Comparison of ENCODE assay signal across 29 cellular contexts in the genomic region with DNA sequence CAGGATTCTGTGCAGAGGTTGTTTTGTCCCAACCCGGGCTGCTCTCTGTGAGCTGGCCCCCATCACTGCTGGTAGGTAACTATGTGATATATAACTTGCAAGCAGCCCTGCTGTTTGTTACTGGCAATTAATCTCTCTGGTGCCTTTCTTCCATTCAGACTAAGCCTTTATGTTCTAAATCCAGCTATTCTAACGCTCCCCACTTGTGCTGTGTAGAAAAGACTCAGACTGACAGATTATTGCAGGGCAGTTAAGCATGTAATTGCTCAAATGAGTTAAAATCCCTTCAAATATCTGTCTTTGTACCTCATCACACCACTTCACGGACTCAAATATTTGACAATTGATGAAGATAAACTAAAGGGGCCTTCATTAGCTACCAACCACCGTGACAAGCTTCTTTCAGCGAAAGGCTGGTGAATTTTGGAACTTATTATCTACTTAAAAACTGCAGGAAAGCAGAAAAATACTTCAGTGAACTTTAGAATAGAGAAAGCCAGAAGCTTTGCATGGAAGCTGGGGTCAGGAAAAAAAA.
"Had no signal": no experiment of that assay in that cellular context is flagged by ENCODE, and none has a peak within 500 bp of the region (broad histone marks: within the 10 kb centered on the region; RNA-seq: fewer than 3 reads in every experiment).

No MANE protein-coding gene starts in this region.

- H3K4me3 ChIP-seq: adrenal gland, body of pancreas, gastroesophageal sphincter, right lobe of liver, skin epidermis, thoracic aorta had no signal

- H3K27me3 ChIP-seq: adrenal gland, body of pancreas, gastroesophageal sphincter, right lobe of liver had no signal

- DNase-seq: activated CD4-positive, alpha-beta memory T cell treated with anti-CD3 and anti-CD28 coated beads for 36 hours; activated CD4-positive, alpha-beta T cell treated with anti-CD3 and anti-CD28 coated beads for 48 hours; activated CD8-positive, alpha-beta memory T cell treated with anti-CD3 and anti-CD28 coated beads, Interleukin-2, amount 50 U/mL, for 4 hours; activated effector memory CD4-positive, alpha-beta T cell treated with anti-CD3 and anti-CD28 coated beads, Interleukin-2, amount 50 U/mL, for 16 hours; activated naive CD4-positive, alpha-beta T cell treated with anti-CD3 and anti-CD28 coated beads for 36 hours; activated naive CD8-positive, alpha-beta T cell treated with anti-CD3 and anti-CD28 coated beads for 36 hours; activated T-cell treated with anti-CD3 and anti-CD28 coated beads, Interleukin-2, amount 50 U/mL, for 1 hour; adrenal gland; aorta; body of pancreas; effector memory CD8-positive, alpha-beta T cell; hippocampal formation; left colon; naive B cell; nephron progenitor cell; posterior cingulate gyrus; right lobe of liver; stimulated activated CD4-positive, alpha-beta T cell treated with anti-CD3 and anti-CD28 coated beads, Interleukin-12 subunit alpha, Interleukin-12 subunit beta, amount 100 ng/mL, for 4 hours; stimulated activated CD4-positive, alpha-beta T cell treated with anti-CD3 and anti-CD28 coated beads, Interleukin-4, amount 100 ng/mL, for 1 hour; T-cell; trophoblast cell had no signal

- H3K9me3 ChIP-seq: adrenal gland, body of pancreas, gastroesophageal sphincter, right lobe of liver, thoracic aorta had no signal

- H3K9me3 Mint-ChIP-seq: activated CD4-positive, alpha-beta memory T cell treated with anti-CD3 and anti-CD28 coated beads for 36 hours; activated naive CD4-positive, alpha-beta T cell treated with anti-CD3 and anti-CD28 coated beads for 36 hours; activated T-helper 1 cell treated with anti-CD3 and anti-CD28 coated beads, Interleukin-12 subunit alpha, Interleukin-12 subunit beta, Interleukin-2, Interleukin-4 antibody, amounts not matched to agents 30 ng/mL and 10 ng/mL and 1 ng/mL, durations not matched to agents 14 hours and 24 hours and 36 hours; mesothelial cell of epicardium; nephron progenitor cell had no signal

- H3K36me3 ChIP-seq: adrenal gland, gastroesophageal sphincter, right lobe of liver, thoracic aorta had no signal

- H3K4me1 ChIP-seq: adrenal gland, body of pancreas, gastroesophageal sphincter, right lobe of liver had no signal

- H3K36me3 Mint-ChIP-seq: activated CD4-positive, alpha-beta memory T cell treated with anti-CD3 and anti-CD28 coated beads for 36 hours; activated naive CD8-positive, alpha-beta T cell treated with anti-CD3 and anti-CD28 coated beads for 36 hours; mesothelial cell of epicardium; naive B cell; T-cell had no signal

- H3K4me3 Mint-ChIP-seq: activated CD4-positive, alpha-beta memory T cell treated with anti-CD3 and anti-CD28 coated beads for 36 hours; activated naive CD4-positive, alpha-beta T cell treated with anti-CD3 and anti-CD28 coated beads for 36 hours; activated naive CD8-positive, alpha-beta T cell treated with anti-CD3 and anti-CD28 coated beads for 36 hours; activated T-helper 1 cell treated with anti-CD3 and anti-CD28 coated beads, Interleukin-12 subunit alpha, Interleukin-12 subunit beta, Interleukin-2, Interleukin-4 antibody, amounts not matched to agents 30 ng/mL and 10 ng/mL and 1 ng/mL, durations not matched to agents 14 hours and 24 hours and 36 hours; effector memory CD8-positive, alpha-beta T cell; mesothelial cell of epicardium; naive B cell; nephron progenitor cell; stimulated activated naive CD8-positive, alpha-beta T cell treated with anti-CD3 and anti-CD28 coated beads, Interleukin-15, Interleukin-2, amounts not matched to agents 100 ng/mL and 50 ng/mL, for 24 hours; T-cell had no signal

- ATAC-seq: activated CD4-positive, CD25-positive, alpha-beta regulatory T cell treated with anti-CD3 and anti-CD28 coated beads, Interleukin-2, amount 50 U/mL, for 24 hours; body of pancreas; effector memory CD8-positive, alpha-beta T cell; gastroesophageal sphincter; left colon; right lobe of liver; T-cell had no signal

- H3K27me3 Mint-ChIP-seq: activated CD4-positive, alpha-beta memory T cell treated with anti-CD3 and anti-CD28 coated beads for 36 hours; effector memory CD8-positive, alpha-beta T cell; naive B cell had no signal

- H3K27ac Mint-ChIP-seq: activated CD4-positive, alpha-beta memory T cell treated with anti-CD3 and anti-CD28 coated beads for 36 hours; activated naive CD4-positive, alpha-beta T cell treated with anti-CD3 and anti-CD28 coated beads for 36 hours; activated naive CD8-positive, alpha-beta T cell treated with anti-CD3 and anti-CD28 coated beads for 36 hours; activated T-helper 1 cell treated with anti-CD3 and anti-CD28 coated beads, Interleukin-12 subunit alpha, Interleukin-12 subunit beta, Interleukin-2, Interleukin-4 antibody, amounts not matched to agents 30 ng/mL and 10 ng/mL and 1 ng/mL, durations not matched to agents 14 hours and 24 hours and 36 hours; effector memory CD8-positive, alpha-beta T cell; mesothelial cell of epicardium; naive B cell; nephron progenitor cell; stimulated activated naive CD8-positive, alpha-beta T cell treated with anti-CD3 and anti-CD28 coated beads, Interleukin-15, Interleukin-2, amounts not matched to agents 100 ng/mL and 50 ng/mL, for 24 hours; T-cell had no signal

- H3K27ac ChIP-seq: adrenal gland, body of pancreas, gastroesophageal sphincter, right lobe of liver, skin epidermis, thoracic aorta, VCaP had no signal

- H3K4me1 Mint-ChIP-seq: activated naive CD8-positive, alpha-beta T cell treated with anti-CD3 and anti-CD28 coated beads for 36 hours; naive B cell; T-cell had no signal
